Comparison of ENCODE assay signal across 1 cellular context in genomic region chr12:86723326-86723725, GRCh38.
TF ChIP-seq lines count a peak whose summit lies in the region.

No MANE protein-coding gene starts in this region.

TF ChIP-seq in IMR-90, 13 proteins besides CTCF, POLR2A, EP300 and RAD21:
- TF ChIP-seq FOS (IDR thresholded peaks at IDR 0.05; ENCODE audit: low read depth, low read length) (no peak), RCOR1 (IDR thresholded peaks at IDR 0.05; ENCODE audit: insufficient replicate concordance, low read length) (no peak), USF2 (IDR thresholded peaks at IDR 0.05; ENCODE audit: low read depth, low read length) (no peak), CHD1 (IDR thresholded peaks at IDR 0.05; ENCODE audit: low read depth, low read length) (no peak), BHLHE40 (IDR thresholded peaks at IDR 0.05; ENCODE audit: low read depth, low read length) (no peak), NFE2L2 (IDR thresholded peaks at IDR 0.05; ENCODE audit: low read depth, low read length) (no peak), RFX5 (IDR thresholded peaks at IDR 0.05; ENCODE audit: low read depth, low read length) (no peak), MXI1 (IDR thresholded peaks at IDR 0.05; ENCODE audit: borderline replicate concordance, low read depth, low read length) (no peak), SMC3 (IDR thresholded peaks at IDR 0.05; ENCODE audit: low read depth, low read length) (no peak), CEBPB (IDR thresholded peaks at IDR 0.05; ENCODE audit: low read depth, low read length) (no peak), MAZ (IDR thresholded peaks at IDR 0.05; ENCODE audit: borderline replicate concordance, low read depth, low read length) (no peak), MAFK (IDR thresholded peaks at IDR 0.05; ENCODE audit: low read depth, low read length) (no peak)
- TF ChIP-seq, protein P1, sequence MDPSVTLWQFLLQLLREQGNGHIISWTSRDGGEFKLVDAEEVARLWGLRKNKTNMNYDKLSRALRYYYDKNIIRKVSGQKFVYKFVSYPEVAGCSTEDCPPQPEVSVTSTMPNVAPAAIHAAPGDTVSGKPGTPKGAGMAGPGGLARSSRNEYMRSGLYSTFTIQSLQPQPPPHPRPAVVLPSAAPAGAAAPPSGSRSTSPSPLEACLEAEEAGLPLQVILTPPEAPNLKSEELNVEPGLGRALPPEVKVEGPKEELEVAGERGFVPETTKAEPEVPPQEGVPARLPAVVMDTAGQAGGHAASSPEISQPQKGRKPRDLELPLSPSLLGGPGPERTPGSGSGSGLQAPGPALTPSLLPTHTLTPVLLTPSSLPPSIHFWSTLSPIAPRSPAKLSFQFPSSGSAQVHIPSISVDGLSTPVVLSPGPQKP (IDR thresholded peaks at IDR 0.05; ENCODE audit: borderline replicate concordance, low read depth, low read length): no peak
TF ChIP-seq in IMR-90: peak in this region for 0.
